ENCODE assay signal across 1 cellular context in the genomic region with DNA sequence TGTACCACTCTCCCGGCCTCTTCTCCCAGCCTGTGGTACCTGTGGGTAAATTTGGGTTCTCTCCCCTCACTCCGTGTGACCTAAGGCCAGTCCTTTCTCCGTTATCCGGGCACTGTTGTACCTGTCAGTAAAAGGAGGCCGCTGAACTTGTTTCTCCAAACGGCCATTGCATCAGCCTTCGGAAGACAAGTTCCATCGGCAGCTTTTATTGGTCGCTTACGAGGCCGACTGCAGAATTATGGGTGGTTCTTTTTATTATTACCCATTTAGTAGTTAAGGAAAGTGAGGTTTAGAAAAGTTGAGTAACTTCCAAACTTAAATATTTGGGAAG.
TF ChIP-seq lines count a peak whose summit lies in the region.

No MANE protein-coding gene starts in this region.

TF ChIP-seq in GM12878, 131 proteins besides CTCF, POLR2A, EP300 and RAD21 (continued from another document):
- no peak for TF ChIP-seq CEBPB (IDR thresholded peaks at IDR 0.05; ENCODE audit: borderline replicate concordance in 1 of 2, low read depth in 2 of 2, low read length in 2 of 2)
- no peak for TF ChIP-seq TAF1 (IDR thresholded peaks at IDR 0.05; ENCODE audit: borderline replicate concordance, low read depth, low read length)
